Comparison of ENCODE assay signal across 1 cellular context in genomic region chr3:120560304-120561250, GRCh38.
TF ChIP-seq lines count a peak whose summit lies in the region.

No MANE protein-coding gene starts in this region.

TF ChIP-seq in IMR-90, 13 proteins besides CTCF, POLR2A, EP300 and RAD21:
- peak; percentile 25; the same call in 1 of the 2 replicates for TF ChIP-seq MAZ (IDR thresholded peaks at IDR 0.05; ENCODE audit: borderline replicate concordance, low read depth, low read length)
- TF ChIP-seq RCOR1 (IDR thresholded peaks at IDR 0.05; ENCODE audit: insufficient replicate concordance, low read length), result no peak
- no peak for TF ChIP-seq CHD1 (IDR thresholded peaks at IDR 0.05; ENCODE audit: low read depth, low read length)
- no peak for TF ChIP-seq SMC3 (IDR thresholded peaks at IDR 0.05; ENCODE audit: low read depth, low read length)
- TF ChIP-seq FOS (IDR thresholded peaks at IDR 0.05; ENCODE audit: low read depth, low read length), result peak; percentile 14; the same call in 1 of the 2 replicates
TF ChIP-seq in IMR-90: peak in this region for 2.
